Comparison of ENCODE assay signal across 21 cellular contexts in the genomic region with DNA sequence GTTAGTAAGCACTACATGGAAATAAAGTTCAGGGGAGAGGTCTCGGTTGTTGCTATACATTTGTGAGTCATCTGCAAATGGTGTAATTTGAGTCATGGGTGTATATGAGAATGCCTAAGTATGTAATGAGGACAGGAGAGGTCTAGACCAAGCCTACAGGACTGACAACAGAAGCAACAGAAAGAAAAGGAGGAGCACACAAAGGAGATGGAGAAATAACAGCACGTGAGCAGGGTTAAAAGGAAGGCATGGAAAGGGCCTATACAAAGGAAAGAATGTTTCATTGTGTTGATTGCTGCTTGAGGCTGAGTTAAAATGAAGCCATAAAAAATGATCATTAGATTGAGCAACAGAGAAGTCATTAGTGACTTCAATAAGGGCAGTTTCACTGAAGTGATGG. TPM values are rescaled to one million over a fixed set of nuclear protein-coding genes. Genes with fewer than 3 reads are reported as not detected.
DNase-seq lines count a peak whose midpoint lies in the region; ATAC-seq and TF ChIP-seq lines count a peak whose summit lies in the region.
"Had no signal": no experiment of that assay in that cellular context is flagged by ENCODE, and none has a peak within 500 bp of the region (broad histone marks: within the 10 kb centered on the region; RNA-seq: fewer than 3 reads in every experiment).

No MANE protein-coding gene starts in this region.

- no peak overlapping the region for H2AFZ ChIP-seq in PC-3 (ENCODE audit: low read length)

- H3K36me3 ChIP-seq in HAP-1 (replicated peaks): no peaks in the 10 kb centered on the region
- H3K36me3 ChIP-seq in PC-3 (ENCODE audit: low read depth, low read length): no peaks in the 10 kb centered on the region
- H3K36me3 ChIP-seq in BE2C: no peaks in the 10 kb centered on the region
- H3K36me3 ChIP-seq: heart right ventricle, left ventricle myocardium inferior, tibial nerve had no signal

- H3K9me3 ChIP-seq in HAP-1 (no peaks in the 10 kb centered on the region), PC-3 (ENCODE audit: low read length) (no peaks in the 10 kb centered on the region), BE2C (no peaks in the 10 kb centered on the region)
- H3K9me3 ChIP-seq: psoas muscle, tibial nerve had no signal

- no peak for TF ChIP-seq CTCF in PC-3 (conservative IDR thresholded peaks at IDR 0.05; ENCODE audit: low read depth, low read length)
- no peak for TF ChIP-seq CTCF in epithelial cell of esophagus (IDR thresholded peaks at IDR 0.05; ENCODE audit: insufficient read depth, low read depth, low read length, missing control alignments)
- TF ChIP-seq CTCF in BE2C (IDR thresholded peaks at IDR 0.05; ENCODE audit: low read depth, low read length): no peak

- in situ Hi-C loops in HAP-1 (cut with MboI; ENCODE audit: low sequenced_read_pairs): no loop called here

- POLR2A ChIA-PET in PC-3 (lab: Charles Lee; ENCODE audit: unreplicated experiment): no interaction called here

- no peaks in the 10 kb centered on the region for H3K27me3 ChIP-seq in HAP-1 (ENCODE audit: low read depth)
- H3K27me3 ChIP-seq in PC-3 (ENCODE audit: low read length): no peaks in the 10 kb centered on the region
- no peaks in the 10 kb centered on the region for H3K27me3 ChIP-seq in BE2C
- H3K27me3 ChIP-seq: heart right ventricle, tibial nerve had no signal

- DNase-seq in HAP-1 (ENCODE audit: low spot score in 2 of 2) (peak; percentile 24 to 77), PC-3 (peak; percentile 68), epithelial cell of esophagus (ENCODE audit: low read depth) (peak; percentile 74), skeletal muscle cell (ENCODE audit: low read depth) (peak; percentile 41), BE2C (no peak), epidermal melanocyte (ENCODE audit: insufficient read length, low spot score) (no peak)
- DNase-seq: activated CD8-positive, alpha-beta T cell treated with anti-CD3 and anti-CD28 coated beads for 36 hours; activated naive CD4-positive, alpha-beta T cell treated with anti-CD3 and anti-CD28 coated beads for 36 hours; activated T-cell treated with anti-CD3 and anti-CD28 coated beads, Interleukin-2, amount 50 U/mL, for 4 hours; aorta; CD4-positive, alpha-beta memory T cell; DMS79 treated with DMSO at 0.1 percent for 48 hours; heart right ventricle; KG1; left ventricle myocardium inferior; psoas muscle; stimulated activated CD4-positive, alpha-beta T cell treated with anti-CD3 and anti-CD28 coated beads, Interleukin-2, amount 100 ng/mL, for 48 hours; T-helper 9 cell had no signal

- no peaks in the 10 kb centered on the region for H3K9me2 ChIP-seq in PC-3 (replicated peaks; ENCODE audit: low read length)

- H3K9ac ChIP-seq in PC-3 (ENCODE audit: low read length): no peak overlapping the region

- H4K20me1 ChIP-seq in PC-3 (ENCODE audit: low read length): no peaks in the 10 kb centered on the region

- H3K4me2 ChIP-seq in PC-3 (ENCODE audit: low read length): 0 out of 2 replicates have a peak overlapping the region, but pooled peaks have one; percentile 3
- H3K4me2 ChIP-seq: smooth muscle cell had no signal

- peaks cover 9% of the 10 kb centered on the region for H3K4me1 ChIP-seq in HAP-1
- H3K4me1 ChIP-seq in PC-3 (ENCODE audit: insufficient read depth, low read length): peaks cover 8% of the 10 kb centered on the region
- no peaks in the 10 kb centered on the region for H3K4me1 ChIP-seq in BE2C
- H3K4me1 ChIP-seq: heart right ventricle, left ventricle myocardium inferior, psoas muscle, tibial nerve had no signal

- BruUV-seq in PC-3 (replicated peaks; lab: Mats Ljungman, UMichigan): no TSS peak

- CTCF ChIA-PET in PC-3 (lab: Charles Lee): no interaction called here

- ATAC-seq in PC-3 (peak; percentile 97), GM19452 (IDR thresholded peaks at IDR 0.05; ENCODE audit: unreplicated experiment) (no peak)
- ATAC-seq: activated CD8-positive, alpha-beta T cell treated with anti-CD3 and anti-CD28 coated beads for 36 hours; activated T-cell treated with anti-CD3 and anti-CD28 coated beads, Interleukin-2, amount 50 U/mL, for 4 hours; heart right ventricle; psoas muscle had no signal

- no peaks in the 10 kb centered on the region for H3K79me2 ChIP-seq in PC-3 (ENCODE audit: low read length)

- no peak overlapping the region for H3K27ac ChIP-seq in PC-3 (ENCODE audit: low read length)
- H3K27ac ChIP-seq: heart right ventricle, left ventricle myocardium inferior, psoas muscle, tibial nerve had no signal

- intact Hi-C loops in PC-3 (cut with micrococcal nuclease): no loop called here

- H3K4me3 ChIP-seq in HAP-1 (no peak overlapping the region), PC-3 (ENCODE audit: low read length) (no peak overlapping the region), epithelial cell of esophagus (ENCODE audit: low read length) (no peak overlapping the region), skeletal muscle cell (ENCODE audit: low read depth, low read length) (no peak overlapping the region), BE2C (ENCODE audit: low read depth, low read length) (no peak overlapping the region)
- H3K4me3 ChIP-seq: heart right ventricle, left ventricle myocardium inferior, psoas muscle, smooth muscle cell, tibial nerve had no signal

- no peaks in the 10 kb centered on the region for H3F3A ChIP-seq in PC-3 (ENCODE audit: low read length, unreplicated experiment)

RNA-seq across cellular contexts. Expression of a gene that starts 28.0 kb away (rescaled TPM):
- total RNA-seq in PC-3 (2014; rRNA removed): 3.4 and 4.5 TPM in 2 replicates
- polyA plus RNA-seq in BE2C (2012; ENCODE audit: insufficient read depth, insufficient read length, low read depth): not detected
- total RNA-seq: activated CD8-positive, alpha-beta T cell treated with anti-CD3 and anti-CD28 coated beads for 36 hours; activated naive CD4-positive, alpha-beta T cell treated with anti-CD3 and anti-CD28 coated beads for 36 hours; activated T-cell treated with anti-CD3 and anti-CD28 coated beads, Interleukin-2, amount 50 U/mL, for 4 hours; CD4-positive, alpha-beta memory T cell had no signal
- polyA plus RNA-seq: CD4-positive, alpha-beta memory T cell had no signal

RNA-seq across cellular contexts. Expression of a gene that starts 37.8 kb away (rescaled TPM):
- 32.8 and 41.0 TPM in 2 replicates for total RNA-seq in PC-3 (2014; rRNA removed)
- polyA plus RNA-seq in BE2C (2012; ENCODE audit: insufficient read depth, insufficient read length, low read depth): 0.85 TPM
- total RNA-seq: activated CD8-positive, alpha-beta T cell treated with anti-CD3 and anti-CD28 coated beads for 36 hours; activated naive CD4-positive, alpha-beta T cell treated with anti-CD3 and anti-CD28 coated beads for 36 hours had no signal
- polyA plus RNA-seq: CD4-positive, alpha-beta memory T cell had no signal

Comparison
In these comparisons a context has a peak if more than half of its experiments do, and no peak if none do; other contexts are left out.
1. DNase-seq: peak in HAP-1 (2 of 2), PC-3 (single experiment), epithelial cell of esophagus (single experiment) and skeletal muscle cell (single experiment); none in BE2C (single experiment) and epidermal melanocyte (single experiment).